In genomic region chr7:24911213-24911603, GRCh38 we compare ENCODE assay signal across 10 cellular contexts.
A peak's percentile ranks its signal among the peaks of the same experiment; 100 is the strongest.
DNase-seq lines count a peak whose midpoint lies in the region; ATAC-seq lines count a peak whose summit lies in the region.
"Had no signal": no experiment of that assay in that cellular context is flagged by ENCODE, and none has a peak within 500 bp of the region (broad histone marks: within the 10 kb centered on the region; RNA-seq: fewer than 3 reads in every experiment).

No MANE protein-coding gene starts in this region.

- no peaks in the 10 kb centered on the region for H3K27me3 Mint-ChIP-seq in activated T-cell treated with anti-CD3 and anti-CD28 coated beads, Interleukin-2, amount 50 U/mL, for 72 hours (ENCODE audit: low read depth)
- H3K27me3 Mint-ChIP-seq in T-helper 17 cell = no peaks in the 10 kb centered on the region

- peak overlapping the region; percentile 51 to 66 for H3K4me3 Mint-ChIP-seq in activated T-cell treated with anti-CD3 and anti-CD28 coated beads, Interleukin-2, amount 50 U/mL, for 72 hours
- peak overlapping the region; percentile 82 for H3K4me3 Mint-ChIP-seq in T-helper 17 cell
- peak overlapping the region; percentile 70 for H3K4me3 Mint-ChIP-seq in stimulated activated effector memory CD8-positive, alpha-beta T cell treated with anti-CD3 and anti-CD28 coated beads, Interleukin-12 subunit alpha, Interleukin-12 subunit beta, amount 100 ng/mL, for 72 hours

- H3K9me3 ChIP-seq in T-helper 17 cell (ENCODE audit: control insufficient read depth, low read length, poor library complexity, severe bottlenecking) = no peaks in the 10 kb centered on the region
- H3K9me3 ChIP-seq: breast epithelium had no signal

- no peaks in the 10 kb centered on the region for H3K9me3 Mint-ChIP-seq in activated T-cell treated with anti-CD3 and anti-CD28 coated beads, Interleukin-2, amount 50 U/mL, for 72 hours
- no peaks in the 10 kb centered on the region for H3K9me3 Mint-ChIP-seq in stimulated activated effector memory CD8-positive, alpha-beta T cell treated with anti-CD3 and anti-CD28 coated beads, Interleukin-12 subunit alpha, Interleukin-12 subunit beta, amount 100 ng/mL, for 72 hours

- H3K4me1 Mint-ChIP-seq in activated T-cell treated with anti-CD3 and anti-CD28 coated beads, Interleukin-2, amount 50 U/mL, for 72 hours (ENCODE audit: low read depth) = peaks cover 65% of the 10 kb centered on the region
- H3K4me1 Mint-ChIP-seq in T-helper 17 cell = peaks cover 51% of the 10 kb centered on the region
- peaks cover 65% of the 10 kb centered on the region for H3K4me1 Mint-ChIP-seq in stimulated activated effector memory CD8-positive, alpha-beta T cell treated with anti-CD3 and anti-CD28 coated beads, Interleukin-12 subunit alpha, Interleukin-12 subunit beta, amount 100 ng/mL, for 72 hours

- ATAC-seq in activated T-cell treated with anti-CD3 and anti-CD28 coated beads, Interleukin-2, amount 50 U/mL, for 72 hours (replicated peaks in 1 of 2) = peak in 1 of 2 donors; percentile 8
- ATAC-seq in HG02885 (IDR thresholded peaks at IDR 0.05; ENCODE audit: poor library complexity, unreplicated experiment) = peak; percentile 35
- peak; percentile 75 for ATAC-seq in T-helper 17 cell
- peak; percentile 51 for ATAC-seq in stimulated activated effector memory CD8-positive, alpha-beta T cell treated with anti-CD3 and anti-CD28 coated beads, Interleukin-12 subunit alpha, Interleukin-12 subunit beta, amount 100 ng/mL, for 72 hours
- no peak for ATAC-seq in HG03097 (IDR thresholded peaks at IDR 0.05; ENCODE audit: low FRiP score, unreplicated experiment)

- H3K36me3 Mint-ChIP-seq in activated T-cell treated with anti-CD3 and anti-CD28 coated beads, Interleukin-2, amount 50 U/mL, for 72 hours (ENCODE audit: insufficient read depth in 2 of 2) = peaks cover 0 to 3% of the 10 kb centered on the region in 2 donors
- H3K36me3 Mint-ChIP-seq in T-helper 17 cell (ENCODE audit: low read depth) = no peaks in the 10 kb centered on the region
- H3K36me3 Mint-ChIP-seq in stimulated activated effector memory CD8-positive, alpha-beta T cell treated with anti-CD3 and anti-CD28 coated beads, Interleukin-12 subunit alpha, Interleukin-12 subunit beta, amount 100 ng/mL, for 72 hours = peaks cover 15% of the 10 kb centered on the region

- H3K27ac Mint-ChIP-seq in activated T-cell treated with anti-CD3 and anti-CD28 coated beads, Interleukin-2, amount 50 U/mL, for 72 hours = peak overlapping the region; percentile 74
- H3K27ac Mint-ChIP-seq in T-helper 17 cell = peak overlapping the region; percentile 94
- peak overlapping the region; percentile 92 for H3K27ac Mint-ChIP-seq in stimulated activated effector memory CD8-positive, alpha-beta T cell treated with anti-CD3 and anti-CD28 coated beads, Interleukin-12 subunit alpha, Interleukin-12 subunit beta, amount 100 ng/mL, for 72 hours

- DNase-seq in activated T-cell treated with anti-CD3 and anti-CD28 coated beads, Interleukin-2, amount 50 U/mL, for 72 hours = no peak
- DNase-seq in activated T-cell treated with anti-CD3 and anti-CD28 coated beads for 4 hours = no peak
- DNase-seq in T-helper 17 cell = no peak
- DNase-seq in stimulated activated effector memory CD8-positive, alpha-beta T cell treated with anti-CD3 and anti-CD28 coated beads, Interleukin-12 subunit alpha, Interleukin-12 subunit beta, amount 100 ng/mL, for 72 hours (ENCODE audit: low spot score in 2 of 2) = peak in 1 of 2 donors; percentile 50
- DNase-seq in NCI-H146 (lab: John Stamatoyannopoulos, UW) = no peak
- DNase-seq in iPS-NIHi7 (ENCODE audit: extremely low spot score) = no peak
- DNase-seq: DMS79 treated with DMSO at 0.1 percent for 48 hours had no signal
